Comparison of ENCODE assay signal across 8 cellular contexts in the genomic region with DNA sequence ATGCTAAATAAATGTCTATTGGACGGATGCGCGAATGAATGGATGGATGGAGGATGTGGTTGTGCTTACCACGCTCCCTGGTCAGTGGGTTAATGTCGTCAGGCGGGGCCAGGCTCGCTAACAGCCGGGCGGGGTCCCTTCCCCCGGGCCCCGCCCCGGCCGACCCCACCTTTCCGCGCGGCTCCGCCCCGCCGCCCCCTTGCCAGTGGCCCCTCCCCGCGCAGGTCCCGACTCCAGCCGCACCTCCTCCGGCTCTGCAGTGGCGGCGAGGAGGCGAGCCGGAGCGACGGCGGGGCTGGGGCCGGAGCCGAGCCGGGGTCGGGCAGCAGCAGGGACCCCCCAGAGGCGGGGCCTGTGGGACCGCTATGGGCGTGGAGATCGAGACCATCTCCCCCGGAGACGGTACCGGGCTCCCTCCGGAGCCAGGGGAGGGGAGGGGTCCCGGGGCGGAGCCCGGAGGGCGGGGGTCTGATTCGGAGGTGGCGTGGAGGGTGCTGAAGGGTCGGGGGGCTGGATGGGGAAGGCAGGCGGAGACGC. TPM values are rescaled to one million over a fixed set of nuclear protein-coding genes. Genes with fewer than 3 reads are reported as not detected.
DNase-seq lines count a peak whose midpoint lies in the region; ATAC-seq and TF ChIP-seq lines count a peak whose summit lies in the region.

A gene (plus strand): TSS at position 257 of the 537 bp plus-strand sequence. CDS start 109 bp downstream, at position 366.

- peak within 1 kb of the TSS; percentile 65 for H3K4me3 ChIP-seq in kidney epithelial cell (ENCODE audit: low read depth, low read length)

- no peak for ATAC-seq in GM21390 (IDR thresholded peaks at IDR 0.05; ENCODE audit: unreplicated experiment)

- H3K27ac ChIP-seq in caudate nucleus (ENCODE audit: low read depth, low read length) = peak within 1 kb of the TSS; percentile 58

- TF ChIP-seq CTCF in kidney epithelial cell (IDR thresholded peaks at IDR 0.05; ENCODE audit: insufficient read depth, low read length, poor library complexity, severe bottlenecking) = no peak

- no peaks in the 10 kb centered on the region for H3K27me3 ChIP-seq in kidney epithelial cell (ENCODE audit: control insufficient read depth, insufficient read depth, low read length)

- peak; percentile 65 for DNase-seq in DMS79 treated with DMSO at 0.1 percent for 48 hours (lab: John Stamatoyannopoulos, UW)
- peak; percentile 52 for DNase-seq in M059J (ENCODE audit: low read depth)
- peak; percentile 11 for DNase-seq in T1000 (lab: John Stamatoyannopoulos, UW)
- DNase-seq in caudate nucleus (lab: John Stamatoyannopoulos, UW) = peak in 39 of 61 donors; percentile 7 to 84 (median 44)
- DNase-seq in kidney epithelial cell (ENCODE audit: low read depth) = peak; percentile 21
- DNase-seq in stimulated activated CD4-positive, alpha-beta T cell treated with anti-CD3 and anti-CD28 coated beads, Interleukin-15, amount 100 ng/mL, for 48 hours (ENCODE audit: low read depth in 2 of 2) = peak; percentile 13 to 53
- no peak for DNase-seq in NOMO-1 treated with DMSO at 0.1 percent for 48 hours (lab: John Stamatoyannopoulos, UW; ENCODE audit: unreplicated experiment)

- H3K36me3 ChIP-seq in kidney epithelial cell (ENCODE audit: control insufficient read depth, insufficient read depth, low read length) = no peaks in the 10 kb centered on the region

RNA-seq across cellular contexts. Expression of the gene that starts here (rescaled TPM):
- 6.6 and 9.7 TPM in 2 replicates for total RNA-seq in M059J (2014; rRNA removed; shearing (Covaris generic))
- 24.6 and 26.0 TPM in 2 replicates for total RNA-seq in kidney epithelial cell
